ENCODE assay signal across 1 cellular context in the genomic region with DNA sequence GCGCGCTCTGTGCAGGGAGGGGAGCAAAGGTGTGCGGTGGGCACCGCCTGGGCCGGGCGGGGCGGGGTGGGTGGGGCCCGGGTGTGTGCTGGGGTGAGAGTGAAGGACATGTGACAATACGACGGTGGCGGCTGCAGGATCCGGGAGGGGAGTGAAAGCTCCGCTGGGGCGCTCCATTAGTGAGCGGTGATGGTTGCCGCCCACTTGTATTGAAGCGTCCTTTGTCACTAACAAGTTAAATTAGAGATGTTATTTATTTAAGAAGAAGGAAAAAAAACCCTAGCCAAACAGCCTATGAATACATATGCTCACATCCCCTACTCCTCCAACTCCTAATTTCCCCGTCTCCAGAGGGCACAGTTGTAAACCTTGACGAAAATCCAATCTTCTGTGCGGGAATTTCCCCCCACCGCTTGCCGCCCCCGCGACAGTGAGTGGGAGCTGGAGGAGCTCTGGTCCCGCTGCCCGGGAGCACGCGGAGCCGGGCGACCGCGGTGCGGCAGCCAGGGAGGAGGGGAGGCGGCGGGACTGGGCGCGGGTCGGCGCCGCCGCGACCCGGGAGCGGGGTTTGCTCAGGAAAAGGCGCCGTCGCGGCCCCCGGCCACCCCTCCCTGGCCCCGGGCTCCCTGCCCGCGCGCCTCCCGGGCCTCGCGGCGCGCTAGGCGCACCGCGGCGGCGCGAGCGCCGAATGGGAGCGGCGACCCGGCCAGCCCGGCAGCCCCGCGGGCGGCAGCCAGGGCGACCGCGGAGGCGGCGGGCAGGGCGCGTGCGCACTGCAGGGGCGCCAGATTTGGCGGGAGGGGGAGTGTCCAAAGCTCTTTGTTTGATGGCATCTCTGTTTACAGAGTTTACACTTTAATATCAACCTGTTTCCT.
TF ChIP-seq lines count a peak whose summit lies in the region.

A gene (plus strand): TSS at position 851 of the 875 bp plus-strand sequence. CDS start 206 bp downstream, outside the sequence.

TF ChIP-seq in GM23338, 12 proteins besides CTCF, POLR2A, EP300 and RAD21:
- TF ChIP-seq, protein P1, sequence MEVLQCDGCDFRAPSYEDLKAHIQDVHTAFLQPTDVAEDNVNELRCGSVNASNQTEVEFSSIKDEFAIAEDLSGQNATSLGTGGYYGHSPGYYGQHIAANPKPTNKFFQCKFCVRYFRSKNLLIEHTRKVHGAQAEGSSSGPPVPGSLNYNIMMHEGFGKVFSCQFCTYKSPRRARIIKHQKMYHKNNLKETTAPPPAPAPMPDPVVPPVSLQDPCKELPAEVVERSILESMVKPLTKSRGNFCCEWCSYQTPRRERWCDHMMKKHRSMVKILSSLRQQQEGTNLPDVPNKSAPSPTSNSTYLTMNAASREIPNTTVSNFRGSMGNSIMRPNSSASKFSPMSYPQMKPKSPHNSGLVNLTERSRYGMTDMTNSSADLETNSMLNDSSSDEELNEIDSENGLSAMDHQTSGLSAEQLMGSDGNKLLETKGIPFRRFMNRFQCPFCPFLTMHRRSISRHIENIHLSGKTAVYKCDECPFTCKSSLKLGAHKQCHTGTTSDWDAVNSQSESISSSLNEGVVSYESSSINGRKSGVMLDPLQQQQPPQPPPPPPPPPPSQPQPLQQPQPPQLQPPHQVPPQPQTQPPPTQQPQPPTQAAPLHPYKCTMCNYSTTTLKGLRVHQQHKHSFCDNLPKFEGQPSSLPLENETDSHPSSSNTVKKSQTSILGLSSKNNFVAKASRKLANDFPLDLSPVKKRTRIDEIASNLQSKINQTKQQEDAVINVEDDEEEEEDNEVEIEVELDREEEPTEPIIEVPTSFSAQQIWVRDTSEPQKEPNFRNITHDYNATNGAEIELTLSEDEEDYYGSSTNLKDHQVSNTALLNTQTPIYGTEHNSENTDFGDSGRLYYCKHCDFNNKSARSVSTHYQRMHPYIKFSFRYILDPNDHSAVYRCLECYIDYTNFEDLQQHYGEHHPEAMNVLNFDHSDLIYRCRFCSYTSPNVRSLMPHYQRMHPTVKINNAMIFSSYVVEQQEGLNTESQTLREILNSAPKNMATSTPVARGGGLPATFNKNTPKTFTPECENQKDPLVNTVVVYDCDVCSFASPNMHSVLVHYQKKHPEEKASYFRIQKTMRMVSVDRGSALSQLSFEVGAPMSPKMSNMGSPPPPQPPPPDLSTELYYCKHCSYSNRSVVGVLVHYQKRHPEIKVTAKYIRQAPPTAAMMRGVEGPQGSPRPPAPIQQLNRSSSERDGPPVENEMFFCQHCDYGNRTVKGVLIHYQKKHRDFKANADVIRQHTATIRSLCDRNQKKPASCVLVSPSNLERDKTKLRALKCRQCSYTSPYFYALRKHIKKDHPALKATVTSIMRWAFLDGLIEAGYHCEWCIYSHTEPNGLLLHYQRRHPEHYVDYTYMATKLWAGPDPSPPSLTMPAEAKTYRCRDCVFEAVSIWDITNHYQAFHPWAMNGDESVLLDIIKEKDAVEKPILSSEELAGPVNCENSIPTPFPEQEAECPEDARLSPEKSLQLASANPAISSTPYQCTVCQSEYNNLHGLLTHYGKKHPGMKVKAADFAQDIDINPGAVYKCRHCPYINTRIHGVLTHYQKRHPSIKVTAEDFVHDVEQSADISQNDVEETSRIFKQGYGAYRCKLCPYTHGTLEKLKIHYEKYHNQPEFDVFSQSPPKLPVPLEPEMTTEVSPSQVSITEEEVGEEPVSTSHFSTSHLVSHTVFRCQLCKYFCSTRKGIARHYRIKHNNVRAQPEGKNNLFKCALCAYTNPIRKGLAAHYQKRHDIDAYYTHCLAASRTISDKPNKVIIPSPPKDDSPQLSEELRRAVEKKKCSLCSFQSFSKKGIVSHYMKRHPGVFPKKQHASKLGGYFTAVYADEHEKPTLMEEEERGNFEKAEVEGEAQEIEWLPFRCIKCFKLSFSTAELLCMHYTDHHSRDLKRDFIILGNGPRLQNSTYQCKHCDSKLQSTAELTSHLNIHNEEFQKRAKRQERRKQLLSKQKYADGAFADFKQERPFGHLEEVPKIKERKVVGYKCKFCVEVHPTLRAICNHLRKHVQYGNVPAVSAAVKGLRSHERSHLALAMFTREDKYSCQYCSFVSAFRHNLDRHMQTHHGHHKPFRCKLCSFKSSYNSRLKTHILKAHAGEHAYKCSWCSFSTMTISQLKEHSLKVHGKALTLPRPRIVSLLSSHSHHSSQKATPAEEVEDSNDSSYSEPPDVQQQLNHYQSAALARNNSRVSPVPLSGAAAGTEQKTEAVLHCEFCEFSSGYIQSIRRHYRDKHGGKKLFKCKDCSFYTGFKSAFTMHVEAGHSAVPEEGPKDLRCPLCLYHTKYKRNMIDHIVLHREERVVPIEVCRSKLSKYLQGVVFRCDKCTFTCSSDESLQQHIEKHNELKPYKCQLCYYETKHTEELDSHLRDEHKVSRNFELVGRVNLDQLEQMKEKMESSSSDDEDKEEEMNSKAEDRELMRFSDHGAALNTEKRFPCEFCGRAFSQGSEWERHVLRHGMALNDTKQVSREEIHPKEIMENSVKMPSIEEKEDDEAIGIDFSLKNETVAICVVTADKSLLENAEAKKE (CRISPR knock-in tag; IDR thresholded peaks at IDR 0.05): no peak
- TF ChIP-seq STAT1 (IDR thresholded peaks at IDR 0.05; ENCODE audit: unreplicated experiment) (no peak), JUNB (IDR thresholded peaks at IDR 0.05; ENCODE audit: unreplicated experiment) (no peak), ZNF114 (CRISPR knock-in tag; IDR thresholded peaks at IDR 0.05) (no peak), POLR2AphosphoS5 (IDR thresholded peaks at IDR 0.05; ENCODE audit: low read depth) (no peak), EZH2 (IDR thresholded peaks at IDR 0.05; ENCODE audit: low read depth, unreplicated experiment) (no peak), ZNF331 (CRISPR knock-in tag; IDR thresholded peaks at IDR 0.05; ENCODE audit: low read depth) (no peak), EZH2phosphoT487 (IDR thresholded peaks at IDR 0.05; ENCODE audit: unreplicated experiment) (no peak), CREB1 (CRISPR knock-in tag; IDR thresholded peaks at IDR 0.05; ENCODE audit: low read depth) (no peak), NANOG (IDR thresholded peaks at IDR 0.05; ENCODE audit: borderline replicate concordance) (no peak)
- TF ChIP-seq, protein P2, sequence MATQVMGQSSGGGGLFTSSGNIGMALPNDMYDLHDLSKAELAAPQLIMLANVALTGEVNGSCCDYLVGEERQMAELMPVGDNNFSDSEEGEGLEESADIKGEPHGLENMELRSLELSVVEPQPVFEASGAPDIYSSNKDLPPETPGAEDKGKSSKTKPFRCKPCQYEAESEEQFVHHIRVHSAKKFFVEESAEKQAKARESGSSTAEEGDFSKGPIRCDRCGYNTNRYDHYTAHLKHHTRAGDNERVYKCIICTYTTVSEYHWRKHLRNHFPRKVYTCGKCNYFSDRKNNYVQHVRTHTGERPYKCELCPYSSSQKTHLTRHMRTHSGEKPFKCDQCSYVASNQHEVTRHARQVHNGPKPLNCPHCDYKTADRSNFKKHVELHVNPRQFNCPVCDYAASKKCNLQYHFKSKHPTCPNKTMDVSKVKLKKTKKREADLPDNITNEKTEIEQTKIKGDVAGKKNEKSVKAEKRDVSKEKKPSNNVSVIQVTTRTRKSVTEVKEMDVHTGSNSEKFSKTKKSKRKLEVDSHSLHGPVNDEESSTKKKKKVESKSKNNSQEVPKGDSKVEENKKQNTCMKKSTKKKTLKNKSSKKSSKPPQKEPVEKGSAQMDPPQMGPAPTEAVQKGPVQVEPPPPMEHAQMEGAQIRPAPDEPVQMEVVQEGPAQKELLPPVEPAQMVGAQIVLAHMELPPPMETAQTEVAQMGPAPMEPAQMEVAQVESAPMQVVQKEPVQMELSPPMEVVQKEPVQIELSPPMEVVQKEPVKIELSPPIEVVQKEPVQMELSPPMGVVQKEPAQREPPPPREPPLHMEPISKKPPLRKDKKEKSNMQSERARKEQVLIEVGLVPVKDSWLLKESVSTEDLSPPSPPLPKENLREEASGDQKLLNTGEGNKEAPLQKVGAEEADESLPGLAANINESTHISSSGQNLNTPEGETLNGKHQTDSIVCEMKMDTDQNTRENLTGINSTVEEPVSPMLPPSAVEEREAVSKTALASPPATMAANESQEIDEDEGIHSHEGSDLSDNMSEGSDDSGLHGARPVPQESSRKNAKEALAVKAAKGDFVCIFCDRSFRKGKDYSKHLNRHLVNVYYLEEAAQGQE (IDR thresholded peaks at IDR 0.05; ENCODE audit: unreplicated experiment): no peak
- TF ChIP-seq, protein P3, sequence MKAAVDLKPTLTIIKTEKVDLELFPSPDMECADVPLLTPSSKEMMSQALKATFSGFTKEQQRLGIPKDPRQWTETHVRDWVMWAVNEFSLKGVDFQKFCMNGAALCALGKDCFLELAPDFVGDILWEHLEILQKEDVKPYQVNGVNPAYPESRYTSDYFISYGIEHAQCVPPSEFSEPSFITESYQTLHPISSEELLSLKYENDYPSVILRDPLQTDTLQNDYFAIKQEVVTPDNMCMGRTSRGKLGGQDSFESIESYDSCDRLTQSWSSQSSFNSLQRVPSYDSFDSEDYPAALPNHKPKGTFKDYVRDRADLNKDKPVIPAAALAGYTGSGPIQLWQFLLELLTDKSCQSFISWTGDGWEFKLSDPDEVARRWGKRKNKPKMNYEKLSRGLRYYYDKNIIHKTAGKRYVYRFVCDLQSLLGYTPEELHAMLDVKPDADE (IDR thresholded peaks at IDR 0.05): no peak
